19 cellular contexts compared by ENCODE assay signal in genomic region chr1:240947438-240948224, GRCh38.
"Had no signal": no experiment of that assay in that cellular context is flagged by ENCODE, and none has a peak within 500 bp of the region (broad histone marks: within the 10 kb centered on the region; RNA-seq: fewer than 3 reads in every experiment).

No MANE protein-coding gene starts in this region.

- H3K9me3 Mint-ChIP-seq: activated naive CD4-positive, alpha-beta T cell treated with anti-CD3 and anti-CD28 coated beads, Interleukin-2, amount 50 U/mL, for 24 hours; activated T-cell treated with anti-CD3 and anti-CD28 coated beads, Interleukin-2, amount 50 U/mL, for 4 hours had no signal

- H3K4me1 ChIP-seq: adrenal gland, body of pancreas, colonic mucosa, esophagus muscularis mucosa, prostate gland, transverse colon, vagina had no signal

- H3K4me1 Mint-ChIP-seq: activated naive CD4-positive, alpha-beta T cell treated with anti-CD3 and anti-CD28 coated beads, Interleukin-2, amount 50 U/mL, for 24 hours; mesothelial cell of epicardium had no signal

- ATAC-seq: activated CD4-positive, CD25-positive, alpha-beta regulatory T cell treated with anti-CD3 and anti-CD28 coated beads, Interleukin-2, amount 50 U/mL, for 24 hours; activated CD8-positive, alpha-beta T cell treated with anti-CD3 and anti-CD28 coated beads for 36 hours; activated T-cell treated with anti-CD3 and anti-CD28 coated beads, Interleukin-2, amount 50 U/mL, for 4 hours; body of pancreas; right cardiac atrium had no signal

- H3K36me3 Mint-ChIP-seq: activated naive CD4-positive, alpha-beta T cell treated with anti-CD3 and anti-CD28 coated beads, Interleukin-2, amount 50 U/mL, for 24 hours; mesothelial cell of epicardium had no signal

- H3K4me3 ChIP-seq: adrenal gland, body of pancreas, colonic mucosa, esophagus muscularis mucosa, prostate gland, skin epidermis, transverse colon, vagina had no signal

- H3K27ac ChIP-seq: adrenal gland, body of pancreas, colonic mucosa, esophagus muscularis mucosa, prostate gland, skin epidermis, transverse colon, vagina had no signal

- H3K27me3 ChIP-seq: adrenal gland, body of pancreas, colonic mucosa, esophagus muscularis mucosa, transverse colon, vagina had no signal

- H3K27ac Mint-ChIP-seq: activated CD8-positive, alpha-beta T cell treated with anti-CD3 and anti-CD28 coated beads for 36 hours; activated naive CD4-positive, alpha-beta T cell treated with anti-CD3 and anti-CD28 coated beads, Interleukin-2, amount 50 U/mL, for 24 hours; mesothelial cell of epicardium had no signal

- H3K4me3 Mint-ChIP-seq: activated CD8-positive, alpha-beta T cell treated with anti-CD3 and anti-CD28 coated beads for 36 hours; activated naive CD4-positive, alpha-beta T cell treated with anti-CD3 and anti-CD28 coated beads, Interleukin-2, amount 50 U/mL, for 24 hours; activated T-cell treated with anti-CD3 and anti-CD28 coated beads, Interleukin-2, amount 50 U/mL, for 4 hours; mesothelial cell of epicardium had no signal

- H3K36me3 ChIP-seq: adrenal gland, colonic mucosa, esophagus muscularis mucosa, prostate gland, transverse colon, vagina had no signal

- DNase-seq: activated effector memory CD4-positive, alpha-beta T cell treated with Interleukin-2 at 50 U/mL for 16 hours; activated T-cell treated with anti-CD3 and anti-CD28 coated beads, Interleukin-2, amount 50 U/mL, for 4 hours; central memory CD4-positive, alpha-beta T cell; hippocampal formation; right cardiac atrium; stimulated activated CD4-positive, alpha-beta T cell treated with anti-CD3 and anti-CD28 coated beads, Interleukin-4, amount 100 ng/mL, for 24 hours; stimulated activated naive CD4-positive, alpha-beta T cell treated with Interleukin-2 at 50 U/mL for 16 hours had no signal

- H3K27me3 Mint-ChIP-seq: activated CD8-positive, alpha-beta T cell treated with anti-CD3 and anti-CD28 coated beads for 36 hours; activated naive CD4-positive, alpha-beta T cell treated with anti-CD3 and anti-CD28 coated beads, Interleukin-2, amount 50 U/mL, for 24 hours had no signal

- H3K9me3 ChIP-seq: adrenal gland, body of pancreas, colonic mucosa, esophagus muscularis mucosa, prostate gland, transverse colon, vagina had no signal
